Comparison of ENCODE assay signal across 3 cellular contexts in the genomic region with DNA sequence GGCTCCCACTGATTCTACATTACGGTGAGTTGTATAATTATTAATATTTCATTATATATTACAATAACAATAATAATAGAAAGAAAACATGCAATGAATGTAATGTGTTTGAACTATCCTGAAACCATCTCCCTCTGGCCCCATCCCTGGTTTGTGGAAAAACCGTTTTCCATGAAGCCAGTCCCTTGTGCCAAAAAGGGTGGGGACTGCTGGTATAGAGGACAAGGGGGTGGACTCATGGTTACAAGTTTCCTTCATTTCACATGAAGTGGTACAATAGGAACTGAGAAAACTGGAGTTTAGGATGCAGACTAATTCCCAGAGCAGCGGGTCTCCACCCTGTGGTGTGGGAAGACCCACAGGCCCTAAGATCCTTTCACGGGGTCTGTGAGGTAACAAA.
TF ChIP-seq lines count a peak whose summit lies in the region.

No MANE protein-coding gene starts in this region.

TF ChIP-seq in GM12891, 5 proteins besides CTCF, POLR2A, EP300 and RAD21:
- TF ChIP-seq SPI1 (IDR thresholded peaks at IDR 0.05; ENCODE audit: low read depth, low read length) = no peak
- no peak for TF ChIP-seq PAX5 (IDR thresholded peaks at IDR 0.05; ENCODE audit: insufficient read depth, low read length, severe bottlenecking)
- no peak for TF ChIP-seq TAF1 (IDR thresholded peaks at IDR 0.05; ENCODE audit: low read depth, low read length)
- TF ChIP-seq POLR2AphosphoS5 (IDR thresholded peaks at IDR 0.05; ENCODE audit: low read depth, low read length) = no peak
- no peak for TF ChIP-seq POU2F2 (IDR thresholded peaks at IDR 0.05; ENCODE audit: low read depth, low read length)

TF ChIP-seq in GM12878, 131 proteins besides CTCF, POLR2A, EP300 and RAD21:
- no peak for TF ChIP-seq NFXL1 (IDR thresholded peaks at IDR 0.05; ENCODE audit: borderline replicate concordance)
- no peak for TF ChIP-seq LARP7 (IDR thresholded peaks at IDR 0.05)
- no peak for TF ChIP-seq FOXM1 (IDR thresholded peaks at IDR 0.05; ENCODE audit: low read depth, low read length)
- TF ChIP-seq NR2C2 (IDR thresholded peaks at IDR 0.05; ENCODE audit: borderline replicate concordance, control insufficient read depth, insufficient read length, low read depth) = no peak
- TF ChIP-seq, protein P1, sequence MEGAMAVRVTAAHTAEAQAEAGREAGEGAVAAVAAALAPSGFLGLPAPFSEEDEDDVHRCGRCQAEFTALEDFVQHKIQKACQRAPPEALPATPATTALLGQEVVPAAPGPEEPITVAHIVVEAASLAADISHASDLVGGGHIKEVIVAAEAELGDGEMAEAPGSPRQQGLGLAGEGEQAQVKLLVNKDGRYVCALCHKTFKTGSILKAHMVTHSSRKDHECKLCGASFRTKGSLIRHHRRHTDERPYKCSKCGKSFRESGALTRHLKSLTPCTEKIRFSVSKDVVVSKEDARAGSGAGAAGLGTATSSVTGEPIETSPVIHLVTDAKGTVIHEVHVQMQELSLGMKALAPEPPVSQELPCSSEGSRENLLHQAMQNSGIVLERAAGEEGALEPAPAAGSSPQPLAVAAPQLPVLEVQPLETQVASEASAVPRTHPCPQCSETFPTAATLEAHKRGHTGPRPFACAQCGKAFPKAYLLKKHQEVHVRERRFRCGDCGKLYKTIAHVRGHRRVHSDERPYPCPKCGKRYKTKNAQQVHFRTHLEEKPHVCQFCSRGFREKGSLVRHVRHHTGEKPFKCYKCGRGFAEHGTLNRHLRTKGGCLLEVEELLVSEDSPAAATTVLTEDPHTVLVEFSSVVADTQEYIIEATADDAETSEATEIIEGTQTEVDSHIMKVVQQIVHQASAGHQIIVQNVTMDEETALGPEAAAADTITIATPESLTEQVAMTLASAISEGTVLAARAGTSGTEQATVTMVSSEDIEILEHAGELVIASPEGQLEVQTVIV (IDR thresholded peaks at IDR 0.05; ENCODE audit: borderline replicate concordance, partially characterized antibody) = no peak
- TF ChIP-seq, protein P2, sequence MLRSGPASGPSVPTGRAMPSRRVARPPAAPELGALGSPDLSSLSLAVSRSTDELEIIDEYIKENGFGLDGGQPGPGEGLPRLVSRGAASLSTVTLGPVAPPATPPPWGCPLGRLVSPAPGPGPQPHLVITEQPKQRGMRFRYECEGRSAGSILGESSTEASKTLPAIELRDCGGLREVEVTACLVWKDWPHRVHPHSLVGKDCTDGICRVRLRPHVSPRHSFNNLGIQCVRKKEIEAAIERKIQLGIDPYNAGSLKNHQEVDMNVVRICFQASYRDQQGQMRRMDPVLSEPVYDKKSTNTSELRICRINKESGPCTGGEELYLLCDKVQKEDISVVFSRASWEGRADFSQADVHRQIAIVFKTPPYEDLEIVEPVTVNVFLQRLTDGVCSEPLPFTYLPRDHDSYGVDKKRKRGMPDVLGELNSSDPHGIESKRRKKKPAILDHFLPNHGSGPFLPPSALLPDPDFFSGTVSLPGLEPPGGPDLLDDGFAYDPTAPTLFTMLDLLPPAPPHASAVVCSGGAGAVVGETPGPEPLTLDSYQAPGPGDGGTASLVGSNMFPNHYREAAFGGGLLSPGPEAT (IDR thresholded peaks at IDR 0.05; ENCODE audit: low read depth) = no peak
- TF ChIP-seq RCOR1 (conservative IDR thresholded peaks at IDR 0.05; ENCODE audit: low read depth, low read length) = no peak
- TF ChIP-seq, protein P3, sequence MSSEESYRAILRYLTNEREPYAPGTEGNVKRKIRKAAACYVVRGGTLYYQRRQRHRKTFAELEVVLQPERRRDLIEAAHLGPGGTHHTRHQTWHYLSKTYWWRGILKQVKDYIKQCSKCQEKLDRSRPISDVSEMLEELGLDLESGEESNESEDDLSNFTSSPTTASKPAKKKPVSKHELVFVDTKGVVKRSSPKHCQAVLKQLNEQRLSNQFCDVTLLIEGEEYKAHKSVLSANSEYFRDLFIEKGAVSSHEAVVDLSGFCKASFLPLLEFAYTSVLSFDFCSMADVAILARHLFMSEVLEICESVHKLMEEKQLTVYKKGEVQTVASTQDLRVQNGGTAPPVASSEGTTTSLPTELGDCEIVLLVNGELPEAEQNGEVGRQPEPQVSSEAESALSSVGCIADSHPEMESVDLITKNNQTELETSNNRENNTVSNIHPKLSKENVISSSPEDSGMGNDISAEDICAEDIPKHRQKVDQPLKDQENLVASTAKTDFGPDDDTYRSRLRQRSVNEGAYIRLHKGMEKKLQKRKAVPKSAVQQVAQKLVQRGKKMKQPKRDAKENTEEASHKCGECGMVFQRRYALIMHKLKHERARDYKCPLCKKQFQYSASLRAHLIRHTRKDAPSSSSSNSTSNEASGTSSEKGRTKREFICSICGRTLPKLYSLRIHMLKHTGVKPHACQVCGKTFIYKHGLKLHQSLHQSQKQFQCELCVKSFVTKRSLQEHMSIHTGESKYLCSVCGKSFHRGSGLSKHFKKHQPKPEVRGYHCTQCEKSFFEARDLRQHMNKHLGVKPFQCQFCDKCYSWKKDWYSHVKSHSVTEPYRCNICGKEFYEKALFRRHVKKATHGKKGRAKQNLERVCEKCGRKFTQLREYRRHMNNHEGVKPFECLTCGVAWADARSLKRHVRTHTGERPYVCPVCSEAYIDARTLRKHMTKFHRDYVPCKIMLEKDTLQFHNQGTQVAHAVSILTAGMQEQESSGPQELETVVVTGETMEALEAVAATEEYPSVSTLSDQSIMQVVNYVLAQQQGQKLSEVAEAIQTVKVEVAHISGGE (CRISPR knock-in tag; IDR thresholded peaks at IDR 0.05) = no peak
- no peak for TF ChIP-seq POU2F2 (IDR thresholded peaks at IDR 0.05; ENCODE audit: borderline replicate concordance, low read depth, low read length)
- TF ChIP-seq, protein P4, sequence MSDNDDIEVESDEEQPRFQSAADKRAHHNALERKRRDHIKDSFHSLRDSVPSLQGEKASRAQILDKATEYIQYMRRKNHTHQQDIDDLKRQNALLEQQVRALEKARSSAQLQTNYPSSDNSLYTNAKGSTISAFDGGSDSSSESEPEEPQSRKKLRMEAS (IDR thresholded peaks at IDR 0.05; ENCODE audit: low read depth, low read length) = no peak
- TF ChIP-seq RBBP5 (conservative IDR thresholded peaks at IDR 0.05) = no peak
- TF ChIP-seq GATAD2B (conservative IDR thresholded peaks at IDR 0.05; ENCODE audit: low read depth) = no peak
- no peak for TF ChIP-seq KAT2A (conservative IDR thresholded peaks at IDR 0.05; ENCODE audit: control insufficient read depth, low read depth, low read length)
- TF ChIP-seq EED (IDR thresholded peaks at IDR 0.05; ENCODE audit: low read depth) = no peak
- TF ChIP-seq NFIC (IDR thresholded peaks at IDR 0.05; ENCODE audit: low read depth, low read length) = no peak
- no peak for TF ChIP-seq ATF7 (IDR thresholded peaks at IDR 0.05; ENCODE audit: low read depth)

TF ChIP-seq in GM23338, 12 proteins besides CTCF, POLR2A, EP300 and RAD21:
- TF ChIP-seq JUNB (IDR thresholded peaks at IDR 0.05; ENCODE audit: unreplicated experiment) = no peak
- TF ChIP-seq, protein P5, sequence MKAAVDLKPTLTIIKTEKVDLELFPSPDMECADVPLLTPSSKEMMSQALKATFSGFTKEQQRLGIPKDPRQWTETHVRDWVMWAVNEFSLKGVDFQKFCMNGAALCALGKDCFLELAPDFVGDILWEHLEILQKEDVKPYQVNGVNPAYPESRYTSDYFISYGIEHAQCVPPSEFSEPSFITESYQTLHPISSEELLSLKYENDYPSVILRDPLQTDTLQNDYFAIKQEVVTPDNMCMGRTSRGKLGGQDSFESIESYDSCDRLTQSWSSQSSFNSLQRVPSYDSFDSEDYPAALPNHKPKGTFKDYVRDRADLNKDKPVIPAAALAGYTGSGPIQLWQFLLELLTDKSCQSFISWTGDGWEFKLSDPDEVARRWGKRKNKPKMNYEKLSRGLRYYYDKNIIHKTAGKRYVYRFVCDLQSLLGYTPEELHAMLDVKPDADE (IDR thresholded peaks at IDR 0.05) = no peak
- TF ChIP-seq, protein P6, sequence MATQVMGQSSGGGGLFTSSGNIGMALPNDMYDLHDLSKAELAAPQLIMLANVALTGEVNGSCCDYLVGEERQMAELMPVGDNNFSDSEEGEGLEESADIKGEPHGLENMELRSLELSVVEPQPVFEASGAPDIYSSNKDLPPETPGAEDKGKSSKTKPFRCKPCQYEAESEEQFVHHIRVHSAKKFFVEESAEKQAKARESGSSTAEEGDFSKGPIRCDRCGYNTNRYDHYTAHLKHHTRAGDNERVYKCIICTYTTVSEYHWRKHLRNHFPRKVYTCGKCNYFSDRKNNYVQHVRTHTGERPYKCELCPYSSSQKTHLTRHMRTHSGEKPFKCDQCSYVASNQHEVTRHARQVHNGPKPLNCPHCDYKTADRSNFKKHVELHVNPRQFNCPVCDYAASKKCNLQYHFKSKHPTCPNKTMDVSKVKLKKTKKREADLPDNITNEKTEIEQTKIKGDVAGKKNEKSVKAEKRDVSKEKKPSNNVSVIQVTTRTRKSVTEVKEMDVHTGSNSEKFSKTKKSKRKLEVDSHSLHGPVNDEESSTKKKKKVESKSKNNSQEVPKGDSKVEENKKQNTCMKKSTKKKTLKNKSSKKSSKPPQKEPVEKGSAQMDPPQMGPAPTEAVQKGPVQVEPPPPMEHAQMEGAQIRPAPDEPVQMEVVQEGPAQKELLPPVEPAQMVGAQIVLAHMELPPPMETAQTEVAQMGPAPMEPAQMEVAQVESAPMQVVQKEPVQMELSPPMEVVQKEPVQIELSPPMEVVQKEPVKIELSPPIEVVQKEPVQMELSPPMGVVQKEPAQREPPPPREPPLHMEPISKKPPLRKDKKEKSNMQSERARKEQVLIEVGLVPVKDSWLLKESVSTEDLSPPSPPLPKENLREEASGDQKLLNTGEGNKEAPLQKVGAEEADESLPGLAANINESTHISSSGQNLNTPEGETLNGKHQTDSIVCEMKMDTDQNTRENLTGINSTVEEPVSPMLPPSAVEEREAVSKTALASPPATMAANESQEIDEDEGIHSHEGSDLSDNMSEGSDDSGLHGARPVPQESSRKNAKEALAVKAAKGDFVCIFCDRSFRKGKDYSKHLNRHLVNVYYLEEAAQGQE (IDR thresholded peaks at IDR 0.05; ENCODE audit: unreplicated experiment) = no peak
- no peak for TF ChIP-seq POLR2AphosphoS5 (IDR thresholded peaks at IDR 0.05; ENCODE audit: low read depth)
- TF ChIP-seq ZNF114 (CRISPR knock-in tag; IDR thresholded peaks at IDR 0.05) = no peak
- no peak for TF ChIP-seq EZH2phosphoT487 (IDR thresholded peaks at IDR 0.05; ENCODE audit: unreplicated experiment)
- TF ChIP-seq NANOG (IDR thresholded peaks at IDR 0.05; ENCODE audit: borderline replicate concordance) = no peak
- TF ChIP-seq STAT1 (IDR thresholded peaks at IDR 0.05; ENCODE audit: unreplicated experiment) = no peak
